ENCODE assay signal across 16 cellular contexts in genomic region chr6:154890874-154891273, GRCh38.
DNase-seq lines count a peak whose midpoint lies in the region; ATAC-seq and TF ChIP-seq lines count a peak whose summit lies in the region.
"Had no signal": no experiment of that assay in that cellular context is flagged by ENCODE, and none has a peak within 500 bp of the region (broad histone marks: within the 10 kb centered on the region; RNA-seq: fewer than 3 reads in every experiment).

No MANE protein-coding gene starts in this region.

- no CpG with 5 or more reads among the region's 3 CpGs for WGBS in H9 (ENCODE audit: extremely low coverage, insufficient read length, low lambda C conversion rate)

- no peak overlapping the region for H2AFZ ChIP-seq in H9 (ENCODE audit: low read length)

- no peak overlapping the region for H3T11ph ChIP-seq in H9 (ENCODE audit: low read length)

- H3K9me3 Mint-ChIP-seq in activated naive CD8-positive, alpha-beta T cell treated with anti-CD3 and anti-CD28 coated beads, Interleukin-2, amount 50 U/mL, for 24 hours, result no peaks in the 10 kb centered on the region
- no peaks in the 10 kb centered on the region for H3K9me3 Mint-ChIP-seq in activated naive CD8-positive, alpha-beta T cell treated with anti-CD3 and anti-CD28 coated beads for 36 hours
- H3K9me3 Mint-ChIP-seq in H9, result no peaks in the 10 kb centered on the region
- H3K9me3 Mint-ChIP-seq in activated T-helper 17 cell treated with anti-CD3 and anti-CD28 coated beads, Interleukin-2, amount 50 U/mL, for 72 hours, result no peaks in the 10 kb centered on the region
- no peaks in the 10 kb centered on the region for H3K9me3 Mint-ChIP-seq in stimulated activated naive CD8-positive, alpha-beta T cell treated with anti-CD3 and anti-CD28 coated beads, Interleukin-15, Interleukin-2, amounts not matched to agents 100 ng/mL and 50 ng/mL, for 24 hours
- H3K9me3 Mint-ChIP-seq: CD4-positive, alpha-beta memory T cell; HFFc6 had no signal

- H2BK20ac ChIP-seq in H9 (ENCODE audit: low read depth, low read length, poor library complexity, severe bottlenecking), result no peak overlapping the region

- no peak overlapping the region for H3K4me2 ChIP-seq in H9 (ENCODE audit: insufficient read depth, insufficient read length, low read length)
- H3K4me2 ChIP-seq: A549 had no signal

- H2BK12ac ChIP-seq in H9 (ENCODE audit: insufficient read length, low read depth, low read length), result no peak overlapping the region

- H3K4me1 ChIP-seq in H9 (ENCODE audit: insufficient read depth, low read length) (no peaks in the 10 kb centered on the region), ascending aorta (peaks cover 0 to 8% of the 10 kb centered on the region in 2 donors)
- H3K4me1 ChIP-seq: BE2C had no signal

- H3K27me3 ChIP-seq in H9 (ENCODE audit: insufficient read depth, low read length), result no peaks in the 10 kb centered on the region
- H3K27me3 ChIP-seq in ascending aorta, result no peaks in the 10 kb centered on the region
- H3K27me3 ChIP-seq: BE2C had no signal

- no peak overlapping the region for H4K91ac ChIP-seq in H9 (ENCODE audit: insufficient read length, low read depth, low read length)

- peak; percentile 86 for ATAC-seq in activated naive CD8-positive, alpha-beta T cell treated with anti-CD3 and anti-CD28 coated beads, Interleukin-2, amount 50 U/mL, for 24 hours
- ATAC-seq in activated T-helper 17 cell treated with anti-CD3 and anti-CD28 coated beads, Interleukin-2, amount 50 U/mL, for 72 hours (replicated peaks), result peak; percentile 51
- ATAC-seq: A549 had no signal

- H2BK120ac ChIP-seq in H9 (ENCODE audit: low read depth, low read length, poor library complexity, severe bottlenecking), result no peak overlapping the region

- H3K27ac Mint-ChIP-seq in activated naive CD8-positive, alpha-beta T cell treated with anti-CD3 and anti-CD28 coated beads, Interleukin-2, amount 50 U/mL, for 24 hours, result peak overlapping the region; percentile 62
- H3K27ac Mint-ChIP-seq in activated naive CD8-positive, alpha-beta T cell treated with anti-CD3 and anti-CD28 coated beads for 36 hours, result no peak overlapping the region
- H3K27ac Mint-ChIP-seq in H9, result peak overlapping the region in 2 of 3 experiments; percentile 18 to 39; a peak in 1 of 7 replicates
- H3K27ac Mint-ChIP-seq in activated T-helper 17 cell treated with anti-CD3 and anti-CD28 coated beads, Interleukin-2, amount 50 U/mL, for 72 hours, result no peak overlapping the region
- H3K27ac Mint-ChIP-seq in stimulated activated naive CD8-positive, alpha-beta T cell treated with anti-CD3 and anti-CD28 coated beads, Interleukin-15, Interleukin-2, amounts not matched to agents 100 ng/mL and 50 ng/mL, for 24 hours, result peak overlapping the region; percentile 26
- H3K27ac Mint-ChIP-seq: HFFc6 had no signal

- no peaks in the 10 kb centered on the region for H3K23me2 ChIP-seq in H9 (ENCODE audit: insufficient read length, low read depth, low read length, poor library complexity, severe bottlenecking)

- H3K56ac ChIP-seq in H9 (ENCODE audit: insufficient read length, low read depth, low read length), result no peak overlapping the region

- H3K79me1 ChIP-seq in H9 (ENCODE audit: insufficient read depth, low read depth, low read length, poor library complexity, severe bottlenecking), result no peaks in the 10 kb centered on the region

- peaks cover 3% of the 10 kb centered on the region for H3K36me3 Mint-ChIP-seq in activated naive CD8-positive, alpha-beta T cell treated with anti-CD3 and anti-CD28 coated beads, Interleukin-2, amount 50 U/mL, for 24 hours (ENCODE audit: low read depth)
- H3K36me3 Mint-ChIP-seq in activated naive CD8-positive, alpha-beta T cell treated with anti-CD3 and anti-CD28 coated beads for 36 hours, result peaks cover 7% of the 10 kb centered on the region
- H3K36me3 Mint-ChIP-seq in H9 (ENCODE audit: insufficient read depth in 1 of 3, low read depth in 3 of 3), result no peaks in the 10 kb centered on the region; a peak in 2 of 7 replicates
- H3K36me3 Mint-ChIP-seq in activated T-helper 17 cell treated with anti-CD3 and anti-CD28 coated beads, Interleukin-2, amount 50 U/mL, for 72 hours (ENCODE audit: low read depth), result peaks cover 2% of the 10 kb centered on the region
- no peaks in the 10 kb centered on the region for H3K36me3 Mint-ChIP-seq in stimulated activated naive CD8-positive, alpha-beta T cell treated with anti-CD3 and anti-CD28 coated beads, Interleukin-15, Interleukin-2, amounts not matched to agents 100 ng/mL and 50 ng/mL, for 24 hours (ENCODE audit: low read depth)

- H3K18ac ChIP-seq in H9 (ENCODE audit: insufficient read length, low read depth, low read length), result no peak overlapping the region

- H4K8ac ChIP-seq in H9 (replicated peaks; ENCODE audit: insufficient read length, low read depth, low read length), result no peak overlapping the region

- H3K27ac ChIP-seq in H9 (ENCODE audit: insufficient read length, low read depth, low read length) (no peak overlapping the region), ascending aorta (no peak overlapping the region)
- H3K27ac ChIP-seq: A549, C4-2B had no signal

- H4K20me1 ChIP-seq in H9 (ENCODE audit: control insufficient read depth, insufficient read depth, insufficient read length), result no peaks in the 10 kb centered on the region

- H3K9ac ChIP-seq in H9 (ENCODE audit: extremely low read depth, insufficient read length, low read length), result no peak overlapping the region

- no peak overlapping the region for H3K4me3 Mint-ChIP-seq in activated naive CD8-positive, alpha-beta T cell treated with anti-CD3 and anti-CD28 coated beads, Interleukin-2, amount 50 U/mL, for 24 hours
- H3K4me3 Mint-ChIP-seq in activated naive CD8-positive, alpha-beta T cell treated with anti-CD3 and anti-CD28 coated beads for 36 hours, result no peak overlapping the region
- H3K4me3 Mint-ChIP-seq in H9, result no peak overlapping the region
- no peak overlapping the region for H3K4me3 Mint-ChIP-seq in activated T-helper 17 cell treated with anti-CD3 and anti-CD28 coated beads, Interleukin-2, amount 50 U/mL, for 72 hours
- H3K4me3 Mint-ChIP-seq in stimulated activated naive CD8-positive, alpha-beta T cell treated with anti-CD3 and anti-CD28 coated beads, Interleukin-15, Interleukin-2, amounts not matched to agents 100 ng/mL and 50 ng/mL, for 24 hours, result no peak overlapping the region
- H3K4me3 Mint-ChIP-seq: CD4-positive, alpha-beta memory T cell; HFFc6 had no signal

- no peak overlapping the region for H2BK5ac ChIP-seq in H9 (ENCODE audit: insufficient read length, low read length)

- no peak overlapping the region for H3K4me3 ChIP-seq in ascending aorta
- H3K4me3 ChIP-seq: A549 had no signal

- intact Hi-C loops in ascending aorta (cut with DNase I), result no loop called here

- H3K23ac ChIP-seq in H9 (ENCODE audit: insufficient read length, low read depth, low read length), result no peak overlapping the region

- no peak overlapping the region for H2BK15ac ChIP-seq in H9 (ENCODE audit: low read depth, low read length)

- DNase-seq in activated naive CD8-positive, alpha-beta T cell treated with anti-CD3 and anti-CD28 coated beads, Interleukin-2, amount 50 U/mL, for 24 hours, result no peak
- no peak for DNase-seq in activated naive CD8-positive, alpha-beta T cell treated with anti-CD3 and anti-CD28 coated beads for 36 hours
- DNase-seq in H9 (no peak), DMS 273 treated with DMSO at 0.1 percent for 48 hours (lab: John Stamatoyannopoulos, UW) (no peak), ascending aorta (ENCODE audit: low spot score in 2 of 2) (no peak)
- DNase-seq: BE2C; CD4-positive, alpha-beta memory T cell; COR-L47; DND-41; GDM1; HCEC 1CT; HFFc6 had no signal

- no peak overlapping the region for H2AK5ac ChIP-seq in H9 (ENCODE audit: insufficient read length, low read length)

- peaks cover 9% of the 10 kb centered on the region for H3K4me1 Mint-ChIP-seq in activated naive CD8-positive, alpha-beta T cell treated with anti-CD3 and anti-CD28 coated beads, Interleukin-2, amount 50 U/mL, for 24 hours
- peaks cover 10% of the 10 kb centered on the region for H3K4me1 Mint-ChIP-seq in activated naive CD8-positive, alpha-beta T cell treated with anti-CD3 and anti-CD28 coated beads for 36 hours
- peaks cover 9 to 12% of the 10 kb centered on the region in 2 experiments for H3K4me1 Mint-ChIP-seq in H9
- peaks cover 11% of the 10 kb centered on the region for H3K4me1 Mint-ChIP-seq in activated T-helper 17 cell treated with anti-CD3 and anti-CD28 coated beads, Interleukin-2, amount 50 U/mL, for 72 hours
- H3K4me1 Mint-ChIP-seq in stimulated activated naive CD8-positive, alpha-beta T cell treated with anti-CD3 and anti-CD28 coated beads, Interleukin-15, Interleukin-2, amounts not matched to agents 100 ng/mL and 50 ng/mL, for 24 hours (ENCODE audit: low read depth), result peaks cover 10% of the 10 kb centered on the region

- H3K9me3 ChIP-seq in H9 (ENCODE audit: control insufficient read depth, low read depth, low read length) (no peaks in the 10 kb centered on the region), ascending aorta (no peaks in the 10 kb centered on the region)
- H3K9me3 ChIP-seq: A549 had no signal

- H3K36me3 ChIP-seq in ascending aorta, result no peaks in the 10 kb centered on the region
- H3K36me3 ChIP-seq: BE2C had no signal

- no peak overlapping the region for H3K14ac ChIP-seq in H9 (ENCODE audit: insufficient read depth, low read length)

- no peak overlapping the region for H3K4ac ChIP-seq in H9 (ENCODE audit: low read depth, low read length)

- no peaks in the 10 kb centered on the region for H3K27me3 Mint-ChIP-seq in activated naive CD8-positive, alpha-beta T cell treated with anti-CD3 and anti-CD28 coated beads, Interleukin-2, amount 50 U/mL, for 24 hours
- no peaks in the 10 kb centered on the region for H3K27me3 Mint-ChIP-seq in activated naive CD8-positive, alpha-beta T cell treated with anti-CD3 and anti-CD28 coated beads for 36 hours
- H3K27me3 Mint-ChIP-seq in H9 (ENCODE audit: low read depth), result no peaks in the 10 kb centered on the region
- H3K27me3 Mint-ChIP-seq in activated T-helper 17 cell treated with anti-CD3 and anti-CD28 coated beads, Interleukin-2, amount 50 U/mL, for 72 hours, result no peaks in the 10 kb centered on the region
- H3K27me3 Mint-ChIP-seq in stimulated activated naive CD8-positive, alpha-beta T cell treated with anti-CD3 and anti-CD28 coated beads, Interleukin-15, Interleukin-2, amounts not matched to agents 100 ng/mL and 50 ng/mL, for 24 hours, result no peaks in the 10 kb centered on the region
- H3K27me3 Mint-ChIP-seq: CD4-positive, alpha-beta memory T cell had no signal

- H3K79me2 ChIP-seq in H9 (ENCODE audit: insufficient read depth, low read length), result no peaks in the 10 kb centered on the region

- no peak for TF ChIP-seq CTCF in H9 (conservative IDR thresholded peaks at IDR 0.05)
- TF ChIP-seq CTCF in ascending aorta (IDR thresholded peaks at IDR 0.05), result no peak

- H4K5ac ChIP-seq in H9 (ENCODE audit: insufficient read length, low read depth, low read length), result no peak overlapping the region

Comparison
In these comparisons a context has a peak if more than half of its experiments do, and no peak if none do; other contexts are left out.
1. H3K27ac Mint-ChIP-seq: peak in activated naive CD8-positive, alpha-beta T cell treated with anti-CD3 and anti-CD28 coated beads, Interleukin-2, amount 50 U/mL, for 24 hours (single experiment), H9 (2 of 3) and stimulated activated naive CD8-positive, alpha-beta T cell treated with anti-CD3 and anti-CD28 coated beads, Interleukin-15, Interleukin-2, amounts not matched to agents 100 ng/mL and 50 ng/mL, for 24 hours (single experiment); none in activated naive CD8-positive, alpha-beta T cell treated with anti-CD3 and anti-CD28 coated beads for 36 hours (single experiment) and activated T-helper 17 cell treated with anti-CD3 and anti-CD28 coated beads, Interleukin-2, amount 50 U/mL, for 72 hours (single experiment).